In the genomic region with DNA sequence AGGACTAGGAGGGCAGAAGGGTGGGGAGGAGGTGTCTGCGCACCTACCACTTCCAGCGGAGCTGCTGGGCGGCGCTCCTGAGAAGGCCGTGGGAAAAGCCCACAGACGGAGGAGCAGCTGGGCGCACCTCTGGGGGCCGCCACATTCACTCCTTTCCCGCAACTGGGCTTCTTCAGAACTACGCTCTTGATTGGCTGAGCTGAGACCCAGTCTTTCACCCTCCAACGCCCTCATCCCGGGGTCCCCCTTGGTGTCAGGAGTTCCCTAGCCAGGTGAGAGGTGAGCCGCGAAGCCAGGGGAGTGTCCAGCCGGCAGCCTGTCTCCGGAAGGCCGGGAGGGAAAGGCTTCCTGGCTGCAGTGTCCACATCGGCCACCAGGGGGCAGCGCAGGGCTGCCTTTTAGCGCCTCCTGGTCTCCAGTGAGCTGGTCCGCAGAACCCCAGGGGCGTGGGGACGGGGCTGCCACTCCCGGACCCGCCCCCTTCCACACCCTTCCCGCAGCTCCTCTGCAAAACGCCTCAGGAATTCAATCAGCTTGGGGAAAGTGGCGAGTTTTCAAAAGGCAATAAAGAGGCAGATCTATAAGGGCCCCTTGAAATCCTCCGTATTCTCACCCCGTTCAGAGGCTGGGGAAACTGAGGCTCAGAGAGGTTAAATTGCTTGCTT, we compare ENCODE assay signal across 8 cellular contexts.
DNase-seq lines count a peak whose midpoint lies in the region; ATAC-seq and TF ChIP-seq lines count a peak whose summit lies in the region.

No MANE protein-coding gene starts in this region.

- TF ChIP-seq CTCF in DND-41 (IDR thresholded peaks at IDR 0.05; ENCODE audit: borderline replicate concordance, extremely low read depth, low read length, poor library complexity, severe bottlenecking), result peak; percentile 98
- peak; percentile 98 to 100 (median 100) for TF ChIP-seq CTCF in dorsolateral prefrontal cortex (IDR thresholded peaks at IDR 0.05 in 54 of 56, conservative IDR thresholded peaks at IDR 0.05 in 2 of 56; ENCODE audit: low read depth in 1 of 56, partially characterized antibody in 56 of 56)
- peak in 1 of 3 donors; percentile 96 for TF ChIP-seq CTCF in lower leg skin (IDR thresholded peaks at IDR 0.05)

- no peaks in the 10 kb centered on the region for H3K36me3 ChIP-seq in DND-41 (ENCODE audit: insufficient read depth, low read length)

- intact Hi-C loops in dorsolateral prefrontal cortex (cut with DNase I), result loop anchor here (1.0 to 5.0 kb wide), 2 partner anchors 268 to 395 kb away; no protein-coding TSS in a partner anchor
- intact Hi-C loops in lower leg skin (cut with DNase I; ENCODE audit: low total_unique reads), result loop anchor here (2.0 kb wide), 1 partner anchor 394 kb away; no protein-coding TSS in a partner anchor

- H3K9me3 ChIP-seq in DND-41 (ENCODE audit: insufficient read depth, low read length, severe bottlenecking), result no peaks in the 10 kb centered on the region

- H3K4me2 ChIP-seq in DND-41 (ENCODE audit: insufficient read depth, low read length), result peak overlapping the region; percentile 70

- peaks cover 16% of the 10 kb centered on the region for H3K4me1 ChIP-seq in DND-41 (ENCODE audit: insufficient read depth, low read length)

- ATAC-seq in DND-41 (ENCODE audit: insufficient read depth, low read depth) (peak; percentile 87), HG02798 (IDR thresholded peaks at IDR 0.05; ENCODE audit: poor library complexity, unreplicated experiment) (peak; percentile 67), HG03045 (IDR thresholded peaks at IDR 0.05; ENCODE audit: unreplicated experiment) (no peak)

- no peaks in the 10 kb centered on the region for H3K79me2 ChIP-seq in DND-41 (ENCODE audit: insufficient read depth, low read length)

- peak overlapping the region; percentile 40 for H3K9ac ChIP-seq in DND-41 (ENCODE audit: low read depth, low read length)

- peak overlapping the region; percentile 82 for H2AFZ ChIP-seq in DND-41 (ENCODE audit: low read depth, low read length)

- H4K20me1 ChIP-seq in DND-41 (ENCODE audit: insufficient read depth, low read length), result no peaks in the 10 kb centered on the region

- peak; percentile 84 for DNase-seq in DND-41
- DNase-seq in NCI-H226, result peak; percentile 73
- DNase-seq in activated CD4-positive, alpha-beta T cell treated with anti-CD3 and anti-CD28 coated beads, Interleukin-2, amount 50 U/mL, for 48 hours, result peak; percentile 85 to 87
- DNase-seq in dorsolateral prefrontal cortex, result peak; percentile 72 to 91 (median 82)
- peak; percentile 70 to 97 for DNase-seq in lower leg skin (ENCODE audit: low spot score in 2 of 2)
- peak; percentile 80 for DNase-seq in stimulated activated CD4-positive, alpha-beta T cell treated with anti-CD3 and anti-CD28 coated beads, Interleukin-4, amount 100 ng/mL, for 24 hours

- WGBS in lower leg skin, 2 donors, result 2 to 6% methylated on average over 26 to 28 of the region's 30 CpGs

- H3K27me3 ChIP-seq in DND-41 (ENCODE audit: insufficient read depth, low read length, poor library complexity) (no peaks in the 10 kb centered on the region), dorsolateral prefrontal cortex (peaks cover 0 to 55% (median 25%) of the 10 kb centered on the region in 45 donors)

- H3K4me3 ChIP-seq in DND-41 (ENCODE audit: low read depth in 1 of 2, low read length in 2 of 2), result peak overlapping the region in 1 of 2 experiments; percentile 50; a peak in 2 of 4 replicates
- H3K4me3 ChIP-seq in dorsolateral prefrontal cortex, result peak overlapping the region in 54 of 59 donors; percentile 0 to 55 (median 32)
- no peak overlapping the region for H3K4me3 ChIP-seq in lower leg skin (ENCODE audit: low read depth, poor library complexity, severe bottlenecking)

- no peak for TF ChIP-seq POLR2A in lower leg skin (IDR thresholded peaks at IDR 0.05)

- H3K27ac ChIP-seq in DND-41 (ENCODE audit: low read length) (peak overlapping the region; percentile 34; the same call in 1 of the 2 replicates), dorsolateral prefrontal cortex (no peak overlapping the region)
